Comparison of ENCODE assay signal across 19 cellular contexts in the genomic region with DNA sequence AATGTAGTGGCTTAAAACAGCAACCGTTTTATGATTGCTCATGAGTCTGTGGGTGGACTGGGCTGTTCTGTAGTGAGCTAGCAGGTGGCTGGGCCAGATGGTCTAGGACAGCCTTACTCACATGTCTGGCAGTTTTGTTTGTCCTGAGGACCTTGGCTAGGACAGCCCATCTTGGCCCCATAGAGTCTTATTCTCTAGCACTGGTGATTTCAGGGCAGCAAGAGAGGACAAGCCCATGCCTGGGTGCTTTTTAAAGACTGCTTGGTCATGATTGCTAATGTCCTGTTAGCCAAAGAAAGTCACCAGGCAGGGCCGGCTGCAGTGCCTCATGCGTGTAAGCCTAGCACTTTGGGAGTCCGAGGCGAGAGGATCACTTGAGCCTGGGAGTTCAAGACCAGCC.
DNase-seq lines count a peak whose midpoint lies in the region; FAIRE-seq and TF ChIP-seq lines count a peak whose summit lies in the region.
"Had no signal": no experiment of that assay in that cellular context is flagged by ENCODE, and none has a peak within 500 bp of the region (broad histone marks: within the 10 kb centered on the region; RNA-seq: fewer than 3 reads in every experiment).

No MANE protein-coding gene starts in this region.

- peaks cover 0 to 3% of the 10 kb centered on the region in 2 donors for H3K4me1 ChIP-seq in thyroid gland
- no peaks in the 10 kb centered on the region for H3K4me1 ChIP-seq in tibial artery
- H3K4me1 ChIP-seq: vagina had no signal

- no peak for TF ChIP-seq POLR2A in thyroid gland (IDR thresholded peaks at IDR 0.05)

- intact Hi-C loops in dorsolateral prefrontal cortex (cut with DNase I) = loop anchor here in 1 of 2 donors (5.0 kb wide), 1 partner anchor 178 kb away; no protein-coding TSS in a partner anchor
- intact Hi-C loops in thyroid gland (cut with DNase I) = loop anchor here (5.0 kb wide), 1 partner anchor 178 kb away; no protein-coding TSS in a partner anchor
- intact Hi-C loops in tibial artery (cut with DNase I; ENCODE audit: low total_unique reads) = no loop called here

- CTCF ChIA-PET in activated CD4-positive, alpha-beta memory T cell treated with anti-CD3 and anti-CD28 coated beads, Interleukin-2, amount 10 ng/mL, durations not matched to agents 7 days and 5 days (lab: Charles Lee) = interaction anchor here (1.2 to 1.4 kb wide), 2 partner anchors 12 to 32 kb away, joined by 4 to 5 read pairs; no protein-coding TSS in a partner anchor

- TF ChIP-seq CTCF in dorsolateral prefrontal cortex (IDR thresholded peaks at IDR 0.05 in 54 of 56, conservative IDR thresholded peaks at IDR 0.05 in 2 of 56; ENCODE audit: low read depth in 1 of 56, partially characterized antibody in 56 of 56) (no peak), thyroid gland (IDR thresholded peaks at IDR 0.05) (no peak), D721Med (IDR thresholded peaks at IDR 0.05; ENCODE audit: insufficient read depth, missing control alignments) (no peak), tibial artery (IDR thresholded peaks at IDR 0.05) (no peak)

- POLR2A ChIA-PET in activated CD4-positive, alpha-beta memory T cell treated with anti-CD3 and anti-CD28 coated beads, Interleukin-2, amount 10 ng/mL, durations not matched to agents 7 days and 5 days (lab: Charles Lee) = no interaction called here

- H3K4me3 ChIP-seq in dorsolateral prefrontal cortex (no peak overlapping the region), thyroid gland (replicated peaks in 1 of 3) (no peak overlapping the region), tibial artery (no peak overlapping the region)
- H3K4me3 ChIP-seq: coronary artery, smooth muscle cell, vagina had no signal

- H3K9me3 Mint-ChIP-seq in activated CD4-positive, alpha-beta memory T cell treated with anti-CD3 and anti-CD28 coated beads, Interleukin-2, amount 10 ng/mL, durations not matched to agents 7 days and 5 days = no peaks in the 10 kb centered on the region
- H3K9me3 Mint-ChIP-seq: activated T-cell treated with anti-CD3 and anti-CD28 coated beads, Interleukin-2, amount 50 U/mL, for 24 hours; endodermal cell; T-cell had no signal

- H3K27ac ChIP-seq in dorsolateral prefrontal cortex = peak overlapping the region in 38 of 59 donors; percentile 0 to 77 (median 47)
- peak overlapping the region; percentile 18 to 50 (median 19) for H3K27ac ChIP-seq in thyroid gland
- no peak overlapping the region for H3K27ac ChIP-seq in tibial artery
- H3K27ac ChIP-seq: brain microvascular endothelial cell, coronary artery, vagina had no signal

- FAIRE-seq in D721Med (lab: Jason Lieb, UNC) = no peak

- 63 to 83% methylated on average over 4 to 5 of the region's 5 CpGs for WGBS in thyroid gland, 2 donors

- no peaks in the 10 kb centered on the region for H3K27me3 Mint-ChIP-seq in activated CD4-positive, alpha-beta memory T cell treated with anti-CD3 and anti-CD28 coated beads, Interleukin-2, amount 10 ng/mL, durations not matched to agents 7 days and 5 days
- H3K27me3 Mint-ChIP-seq: activated T-cell treated with anti-CD3 and anti-CD28 coated beads, Interleukin-2, amount 50 U/mL, for 24 hours; T-cell had no signal

- H3K36me3 ChIP-seq in thyroid gland = no peaks in the 10 kb centered on the region
- H3K36me3 ChIP-seq in tibial artery = no peaks in the 10 kb centered on the region
- H3K36me3 ChIP-seq: brain microvascular endothelial cell, vagina had no signal

- H3K27me3 ChIP-seq in dorsolateral prefrontal cortex = no peaks in the 10 kb centered on the region
- H3K27me3 ChIP-seq in thyroid gland = no peaks in the 10 kb centered on the region
- no peaks in the 10 kb centered on the region for H3K27me3 ChIP-seq in tibial artery
- H3K27me3 ChIP-seq: brain microvascular endothelial cell, vagina had no signal

- H3K4me3 Mint-ChIP-seq in activated CD4-positive, alpha-beta memory T cell treated with anti-CD3 and anti-CD28 coated beads, Interleukin-2, amount 10 ng/mL, durations not matched to agents 7 days and 5 days = no peak overlapping the region
- H3K4me3 Mint-ChIP-seq: activated T-cell treated with anti-CD3 and anti-CD28 coated beads, Interleukin-2, amount 50 U/mL, for 24 hours; endodermal cell; T-cell had no signal

- peak; percentile 85 to 97 for DNase-seq in NCI-H524 (lab: John Stamatoyannopoulos, UW)
- DNase-seq in dorsolateral prefrontal cortex = peak in 6 of 10 donors; percentile 35 to 80 (median 73)
- DNase-seq in iris pigment epithelial cell (ENCODE audit: low read depth) = peak; percentile 29
- DNase-seq in thyroid gland = peak; percentile 68 to 78
- no peak for DNase-seq in activated CD4-positive, alpha-beta memory T cell treated with anti-CD3 and anti-CD28 coated beads, Interleukin-2, amount 10 ng/mL, durations not matched to agents 7 days and 5 days
- DNase-seq in D721Med (ENCODE audit: insufficient read length, low spot score) = no peak
- no peak for DNase-seq in tibial artery
- DNase-seq: activated CD4-positive, alpha-beta T cell treated with anti-CD3 and anti-CD28 coated beads for 1 hour; activated CD8-positive, alpha-beta memory T cell treated with anti-CD3 and anti-CD28 coated beads for 24 hours; activated T-cell treated with anti-CD3 and anti-CD28 coated beads, Interleukin-2, amount 50 U/mL, for 24 hours; brain microvascular endothelial cell; endodermal cell; mammary epithelial cell; NCI-H2081; stimulated activated CD4-positive, alpha-beta T cell treated with anti-CD3 and anti-CD28 coated beads, Interleukin-2, amount 100 ng/mL, for 24 hours; T-cell had no signal

- H3K9me3 ChIP-seq in thyroid gland (no peaks in the 10 kb centered on the region), tibial artery (no peaks in the 10 kb centered on the region)
- H3K9me3 ChIP-seq: vagina had no signal

- H3K36me3 Mint-ChIP-seq in activated CD4-positive, alpha-beta memory T cell treated with anti-CD3 and anti-CD28 coated beads, Interleukin-2, amount 10 ng/mL, durations not matched to agents 7 days and 5 days (ENCODE audit: low read depth) = no peaks in the 10 kb centered on the region

- H3K4me1 Mint-ChIP-seq in activated CD4-positive, alpha-beta memory T cell treated with anti-CD3 and anti-CD28 coated beads, Interleukin-2, amount 10 ng/mL, durations not matched to agents 7 days and 5 days = peaks cover 2% of the 10 kb centered on the region
- H3K4me1 Mint-ChIP-seq: endodermal cell, T-cell had no signal

- no peak overlapping the region for H3K27ac Mint-ChIP-seq in activated CD4-positive, alpha-beta memory T cell treated with anti-CD3 and anti-CD28 coated beads, Interleukin-2, amount 10 ng/mL, durations not matched to agents 7 days and 5 days
- H3K27ac Mint-ChIP-seq: activated T-cell treated with anti-CD3 and anti-CD28 coated beads, Interleukin-2, amount 50 U/mL, for 24 hours; endodermal cell; T-cell had no signal

Comparison
In these comparisons a context has a peak if more than half of its experiments do, and no peak if none do; other contexts are left out.
1. DNase-seq: peak in NCI-H524 (2 of 2), dorsolateral prefrontal cortex (6 of 10), iris pigment epithelial cell (single experiment) and thyroid gland (2 of 2); none in activated CD4-positive, alpha-beta memory T cell treated with anti-CD3 and anti-CD28 coated beads, Interleukin-2, amount 10 ng/mL, durations not matched to agents 7 days and 5 days (single experiment), D721Med (single experiment) and tibial artery (0 of 2).
2. H3K27ac ChIP-seq: peak in dorsolateral prefrontal cortex (38 of 59) and thyroid gland (3 of 3); none in tibial artery (0 of 2).